ENCODE assay signal across 8 cellular contexts in the genomic region with DNA sequence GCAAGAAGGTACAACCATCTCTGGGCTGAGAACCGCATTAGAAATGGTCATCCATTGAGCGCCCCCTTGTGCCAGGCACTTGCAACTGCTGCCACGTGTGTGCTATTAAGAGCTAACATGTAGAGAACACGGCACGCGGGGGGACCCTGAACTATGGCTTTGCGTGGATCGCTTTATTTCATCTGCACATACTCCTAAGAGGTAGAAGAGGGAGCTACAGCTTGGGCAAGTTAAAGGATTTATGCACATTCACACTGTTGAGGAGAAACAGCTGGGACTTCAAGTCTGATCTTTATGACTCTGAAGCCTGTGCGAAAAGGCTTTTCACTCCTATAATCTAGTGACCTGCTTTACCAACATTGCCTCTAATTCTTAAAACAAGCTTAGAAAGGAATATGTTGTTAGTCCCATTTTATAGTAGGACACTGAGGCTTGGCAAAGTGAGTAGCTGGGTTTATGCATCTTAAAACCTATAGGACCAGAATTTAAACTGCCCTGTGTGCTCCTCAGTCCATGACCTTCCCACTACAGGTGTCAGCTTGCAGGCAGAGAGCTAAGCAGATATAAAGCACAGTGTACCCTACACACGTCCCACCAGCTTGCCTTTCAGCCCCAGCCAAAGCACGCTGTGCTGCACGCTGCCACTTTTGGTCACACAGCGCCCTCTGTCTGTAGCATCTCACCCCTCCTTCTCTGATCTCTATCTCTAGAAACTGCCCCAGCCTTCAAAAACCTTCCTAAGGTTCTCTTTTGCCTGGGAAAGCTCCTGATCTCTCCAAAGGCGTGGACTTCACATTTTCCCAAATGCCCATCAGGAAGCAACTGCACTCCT. TPM values are rescaled to one million over a fixed set of nuclear protein-coding genes. Genes with fewer than 3 reads are reported as not detected.
DNase-seq lines count a peak whose midpoint lies in the region; ATAC-seq, FAIRE-seq and TF ChIP-seq lines count a peak whose summit lies in the region.

No MANE protein-coding gene starts in this region.

- no peaks in the 10 kb centered on the region for H3K9me3 ChIP-seq in uterus

- intact Hi-C loops in cardiac septum (cut with DNase I) = loop anchor here (2.0 to 10.0 kb wide), 4 partner anchors 111 to 291 kb away; no protein-coding TSS in a partner anchor
- intact Hi-C loops in uterus (cut with DNase I; ENCODE audit: low total_unique reads) = loop anchor here (10.0 kb wide), 2 partner anchors 111 to 161 kb away; no protein-coding TSS in a partner anchor

- peak overlapping the region; percentile 91 for H3K27ac Mint-ChIP-seq in activated naive CD8-positive, alpha-beta T cell

- H3K27me3 Mint-ChIP-seq in activated naive CD8-positive, alpha-beta T cell = no peaks in the 10 kb centered on the region

- ATAC-seq in HG02763 (IDR thresholded peaks at IDR 0.05; ENCODE audit: unreplicated experiment) = peak; percentile 73

- peak; percentile 48 for DNase-seq in GM12891 (ENCODE audit: insufficient read length, low spot score)
- DNase-seq in NCI-H1105 treated with DMSO at 0.1 percent for 48 hours (lab: John Stamatoyannopoulos, UW) = peak; percentile 63
- peak; percentile 79 for DNase-seq in SKM-1 (lab: John Stamatoyannopoulos, UW; ENCODE audit: unreplicated experiment)
- peak; percentile 90 for DNase-seq in cardiac septum (ENCODE audit: low spot score)
- DNase-seq in pulmonary artery endothelial cell (ENCODE audit: low read depth, low spot score) = peak; percentile 37
- peak; percentile 83 to 85 for DNase-seq in uterus

- peak; percentile 98 for FAIRE-seq in GM12891 (lab: Jason Lieb, UNC)

- TF ChIP-seq CTCF in uterus (IDR thresholded peaks at IDR 0.05) = peak; percentile 86 to 91 (median 88)

- H3K4me3 Mint-ChIP-seq in activated naive CD8-positive, alpha-beta T cell = peak overlapping the region; percentile 85

- peaks cover 0 to 5% of the 10 kb centered on the region in 2 donors for H3K4me1 ChIP-seq in uterus

- TF ChIP-seq POLR2A in GM12891 (IDR thresholded peaks at IDR 0.05; ENCODE audit: low read depth, low read length) = no peak
- TF ChIP-seq POLR2A in uterus (IDR thresholded peaks at IDR 0.05) = no peak

- H3K36me3 ChIP-seq in uterus = no peaks in the 10 kb centered on the region

- H3K4me1 Mint-ChIP-seq in activated naive CD8-positive, alpha-beta T cell (ENCODE audit: low read depth) = peaks cover 46% of the 10 kb centered on the region

- H3K36me3 Mint-ChIP-seq in activated naive CD8-positive, alpha-beta T cell = no peaks in the 10 kb centered on the region

- no peak overlapping the region for H3K4me3 ChIP-seq in uterus

- H3K27ac ChIP-seq in uterus = peak overlapping the region; percentile 8 to 52

- no peaks in the 10 kb centered on the region for H3K27me3 ChIP-seq in uterus

- no peaks in the 10 kb centered on the region for H3K9me3 Mint-ChIP-seq in activated naive CD8-positive, alpha-beta T cell (ENCODE audit: low read depth)

TF ChIP-seq in GM12891, 5 proteins besides CTCF, POLR2A, EP300 and RAD21:
- no peak for TF ChIP-seq PAX5 (IDR thresholded peaks at IDR 0.05; ENCODE audit: insufficient read depth, low read length, severe bottlenecking)
- no peak for TF ChIP-seq POLR2AphosphoS5 (IDR thresholded peaks at IDR 0.05; ENCODE audit: low read depth, low read length)
- TF ChIP-seq SPI1 (IDR thresholded peaks at IDR 0.05; ENCODE audit: low read depth, low read length) = no peak
- TF ChIP-seq TAF1 (IDR thresholded peaks at IDR 0.05; ENCODE audit: low read depth, low read length) = no peak
- no peak for TF ChIP-seq POU2F2 (IDR thresholded peaks at IDR 0.05; ENCODE audit: low read depth, low read length)
TF ChIP-seq in GM12891: peak in this region for 0.

RNA-seq across cellular contexts. Expression of a gene that starts 57.8 kb away (rescaled TPM):
- 1.8 TPM for polyA plus RNA-seq in GM12891 (2012; ENCODE audit: low read depth, missing spikeins)
- total RNA-seq in cardiac septum = 1.3 TPM
- total RNA-seq in pulmonary artery endothelial cell = 0.20 and 0.71 TPM in 2 replicates
- 10 to 100 TPM in 3 of 4 donors, 1 to 10 TPM in 1; 8.5 to 20.6 (median 19.7) TPM for total RNA-seq in uterus

Comparison
In these comparisons a context has a peak if more than half of its experiments do, and no peak if none do; other contexts are left out.
1. DNase-seq: peak in every context shown above with its lines; median percentile 90 in cardiac septum; 84 in uterus; 79 in SKM-1; 63 in NCI-H1105 treated with DMSO at 0.1 percent for 48 hours; 48 in GM12891; 37 in pulmonary artery endothelial cell.